In the genomic region with DNA sequence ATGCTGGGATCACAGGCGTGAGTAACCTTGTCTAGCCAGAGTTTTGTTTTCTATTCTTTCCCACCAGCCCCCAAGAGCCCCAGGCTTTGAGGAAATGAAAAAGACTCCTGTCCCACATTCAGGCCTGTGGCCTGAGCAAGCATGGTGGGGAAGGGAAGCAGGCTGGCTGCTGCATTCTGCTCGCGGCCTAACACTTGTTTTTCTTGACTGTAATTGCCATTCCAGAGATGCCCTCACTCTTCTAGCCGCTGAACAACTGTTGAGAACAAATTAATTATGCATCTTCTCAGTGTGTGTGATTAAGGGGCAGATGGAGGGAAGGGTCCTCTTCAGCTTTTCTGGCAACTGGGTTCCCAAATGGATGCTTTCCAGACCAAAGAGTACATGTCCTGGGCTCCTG, we compare ENCODE assay signal across 25 cellular contexts.
"Had no signal": no experiment of that assay in that cellular context is flagged by ENCODE, and none has a peak within 500 bp of the region (broad histone marks: within the 10 kb centered on the region; RNA-seq: fewer than 3 reads in every experiment).

No MANE protein-coding gene starts in this region.

- H3K4me3 ChIP-seq: breast epithelium, esophagus muscularis mucosa, gastroesophageal sphincter, heart left ventricle, lung, suprapubic skin, vagina had no signal

- H3K27me3 ChIP-seq: breast epithelium, esophagus muscularis mucosa, gastroesophageal sphincter, heart left ventricle, suprapubic skin, vagina had no signal

- H3K9me3 ChIP-seq: breast epithelium, esophagus muscularis mucosa, gastroesophageal sphincter, heart left ventricle, suprapubic skin, vagina had no signal

- H3K36me3 ChIP-seq: breast epithelium, heart left ventricle, suprapubic skin, vagina had no signal

- DNase-seq: activated CD4-positive, alpha-beta T cell treated with anti-CD3 and anti-CD28 coated beads for 4 hours; activated CD8-positive, alpha-beta memory T cell treated with anti-CD3 and anti-CD28 coated beads, Interleukin-2, amount 50 U/mL, for 4 hours; activated CD8-positive, alpha-beta T cell treated with anti-CD3 and anti-CD28 coated beads, Interleukin-2, amount 10 ng/mL, durations not matched to agents 7 days and 5 days; activated naive CD4-positive, alpha-beta T cell treated with anti-CD3 and anti-CD28 coated beads, Interleukin-2, amount 10 ng/mL, durations not matched to agents 7 days and 5 days; activated T-cell treated with anti-CD3 and anti-CD28 coated beads, Interleukin-2, amount 50 U/mL, for 4 hours; aorta; dermis blood vessel endothelial cell; effector memory CD4-positive, alpha-beta T cell; heart left ventricle; kidney; midbrain; nephron progenitor cell; retina; stimulated activated CD4-positive, alpha-beta T cell treated with anti-CD3 and anti-CD28 coated beads, Interleukin-12 subunit alpha, Interleukin-12 subunit beta, amount 100 ng/mL, for 4 hours; stimulated activated CD4-positive, alpha-beta T cell treated with anti-CD3 and anti-CD28 coated beads, Interleukin-1b, Interleukin-23, amount 100 ng/mL, for 48 hours; stimulated activated naive CD8-positive, alpha-beta T cell treated with anti-CD3 and anti-CD28 coated beads, Interleukin-15, Interleukin-2, amounts not matched to agents 100 U/mL and 50 U/mL, for 24 hours; trophoblast cell had no signal

- ATAC-seq: activated CD8-positive, alpha-beta T cell treated with anti-CD3 and anti-CD28 coated beads, Interleukin-2, amount 10 ng/mL, durations not matched to agents 7 days and 5 days; activated T-cell treated with anti-CD3 and anti-CD28 coated beads, Interleukin-2, amount 50 U/mL, for 4 hours; gastroesophageal sphincter; heart left ventricle; left lobe of liver; stimulated activated naive CD8-positive, alpha-beta T cell treated with anti-CD3 and anti-CD28 coated beads, Interleukin-15, Interleukin-2, amounts not matched to agents 100 U/mL and 50 U/mL, for 24 hours; WTC11 had no signal

- H3K4me1 ChIP-seq: breast epithelium, esophagus muscularis mucosa, gastroesophageal sphincter, heart left ventricle, suprapubic skin, vagina had no signal

- H3K27ac ChIP-seq: breast epithelium, esophagus muscularis mucosa, gastroesophageal sphincter, heart left ventricle, suprapubic skin, vagina had no signal
